8 cellular contexts compared by ENCODE assay signal in genomic region chr19:48751835-48752510, GRCh38. TPM values are rescaled to one million over a fixed set of nuclear protein-coding genes. Genes with fewer than 3 reads are reported as not detected.
DNase-seq lines count a peak whose midpoint lies in the region; ATAC-seq and TF ChIP-seq lines count a peak whose summit lies in the region.

No MANE protein-coding gene starts in this region.

- peak overlapping the region; percentile 65 for H3K27ac Mint-ChIP-seq in activated naive CD4-positive, alpha-beta T cell treated with anti-CD3 and anti-CD28 coated beads, Interleukin-2, amount 10 ng/mL, durations not matched to agents 7 days and 5 days

- H3K27me3 ChIP-seq in ascending aorta (no peaks in the 10 kb centered on the region), transverse colon (peaks cover 73% of the 10 kb centered on the region)

- peak overlapping the region; percentile 67 for H3K4me3 Mint-ChIP-seq in activated naive CD4-positive, alpha-beta T cell treated with anti-CD3 and anti-CD28 coated beads, Interleukin-2, amount 10 ng/mL, durations not matched to agents 7 days and 5 days

- H3K4me1 Mint-ChIP-seq in activated naive CD4-positive, alpha-beta T cell treated with anti-CD3 and anti-CD28 coated beads, Interleukin-2, amount 10 ng/mL, durations not matched to agents 7 days and 5 days = peaks cover 27% of the 10 kb centered on the region

- in situ Hi-C loops in transverse colon (cut with MboI; ENCODE audit: low pct_ligation_motif_present in 1 of 4, low pct_unique_long_range_greater_than_20kb in 1 of 4, low sequenced_read_pairs in 3 of 4) = no loop called here

- intact Hi-C loops in ascending aorta (cut with DNase I) (no loop called here), transverse colon (cut with DNase I; ENCODE audit: low total_unique reads) (loop anchor here (1.0 kb wide), 1 partner anchor 25 kb away; no protein-coding TSS in a partner anchor)

- WGBS in transverse colon (ENCODE audit: low coverage in 1 of 2), 2 donors = 27 to 29% methylated on average over 9 to 21 of the region's 21 CpGs

- no peak for TF ChIP-seq CTCF in ascending aorta (IDR thresholded peaks at IDR 0.05)
- TF ChIP-seq CTCF in transverse colon (IDR thresholded peaks at IDR 0.05) = no peak

- H3K4me1 ChIP-seq in ascending aorta (peaks cover 3 to 12% of the 10 kb centered on the region in 2 donors), transverse colon (peaks cover 12 to 19% (median 14%) of the 10 kb centered on the region in 4 donors)

- H3K36me3 Mint-ChIP-seq in activated naive CD4-positive, alpha-beta T cell treated with anti-CD3 and anti-CD28 coated beads, Interleukin-2, amount 10 ng/mL, durations not matched to agents 7 days and 5 days = no peaks in the 10 kb centered on the region

- TF ChIP-seq EP300 in transverse colon (IDR thresholded peaks at IDR 0.05; ENCODE audit: low read depth) = no peak

- ATAC-seq in HG03469 (IDR thresholded peaks at IDR 0.05; ENCODE audit: unreplicated experiment) = no peak
- no peak for ATAC-seq in HG02852 (IDR thresholded peaks at IDR 0.05; ENCODE audit: unreplicated experiment)

- DNase-seq in activated naive CD4-positive, alpha-beta T cell treated with anti-CD3 and anti-CD28 coated beads, Interleukin-2, amount 10 ng/mL, durations not matched to agents 7 days and 5 days = peak; percentile 48
- DNase-seq in activated naive CD4-positive, alpha-beta T cell treated with Interleukin-2 at 50 U/mL for 16 hours = no peak
- DNase-seq in ascending aorta (ENCODE audit: low spot score in 2 of 2) = no peak
- DNase-seq in left kidney (ENCODE audit: low read depth, low spot score) = peak; percentile 52
- no peak for DNase-seq in transverse colon
- DNase-seq in putamen (ENCODE audit: low spot score) = no peak

- H3K27ac ChIP-seq in ascending aorta (no peak overlapping the region), transverse colon (peak overlapping the region; percentile 4 to 50 (median 24))

- no peaks in the 10 kb centered on the region for H3K9me3 Mint-ChIP-seq in activated naive CD4-positive, alpha-beta T cell treated with anti-CD3 and anti-CD28 coated beads, Interleukin-2, amount 10 ng/mL, durations not matched to agents 7 days and 5 days

- H3K9me3 ChIP-seq in ascending aorta (no peaks in the 10 kb centered on the region), transverse colon (no peaks in the 10 kb centered on the region)

- H3K36me3 ChIP-seq in ascending aorta = no peaks in the 10 kb centered on the region
- H3K36me3 ChIP-seq in transverse colon = no peaks in the 10 kb centered on the region

- H3K27me3 Mint-ChIP-seq in activated naive CD4-positive, alpha-beta T cell treated with anti-CD3 and anti-CD28 coated beads, Interleukin-2, amount 10 ng/mL, durations not matched to agents 7 days and 5 days = peaks cover 91% of the 10 kb centered on the region

- TF ChIP-seq POLR2A in transverse colon (IDR thresholded peaks at IDR 0.05) = no peak

- H3K4me3 ChIP-seq in ascending aorta = peak overlapping the region; percentile 45 to 60
- peak overlapping the region in 3 of 4 donors; percentile 7 to 42 (median 22) for H3K4me3 ChIP-seq in transverse colon

- CTCF ChIA-PET in activated naive CD4-positive, alpha-beta T cell treated with anti-CD3 and anti-CD28 coated beads, Interleukin-2, amount 10 ng/mL, durations not matched to agents 7 days and 5 days (lab: Charles Lee) = interaction anchor here (0.7 to 1.1 kb wide), 3 partner anchors 13 to 36 kb away, joined by 3 to 4 read pairs (median 3); no protein-coding TSS in a partner anchor

RNA-seq across cellular contexts. Expression of gene FUT1, which starts 0.5 kb away (rescaled TPM):
- 3.8 TPM for total RNA-seq in ascending aorta
- under 1 TPM; 0.27 to 1.00 (median 0.58) TPM for total RNA-seq in transverse colon

RNA-seq across cellular contexts. Expression of gene FGF21, which starts 3.4 kb away (rescaled TPM):
- not detected for total RNA-seq in ascending aorta
- not detected for total RNA-seq in transverse colon

RNA-seq across cellular contexts. Expression of gene IZUMO1, which starts 5.3 kb away (rescaled TPM):
- not detected for total RNA-seq in ascending aorta
- total RNA-seq in transverse colon = not detected

RNA-seq across cellular contexts. Expression of gene RASIP1, which starts 11.6 kb away (rescaled TPM):
- total RNA-seq in ascending aorta = 85.9 TPM
- total RNA-seq in transverse colon = 10 to 100 TPM in 2 of 4 donors, 1 to 10 TPM in 2; 3.0 to 11.1 (median 7.0) TPM

RNA-seq across cellular contexts. Expression of gene MAMSTR, which starts 32.4 kb away (rescaled TPM):
- 0.32 TPM for total RNA-seq in ascending aorta
- total RNA-seq in transverse colon = 1 to 10 TPM in 2 of 4 donors, under 1 TPM in 1, not detected in 1; 0.55 to 2.2 (median 1.6) TPM

Comparison
In these comparisons a context has a peak if more than half of its experiments do, and no peak if none do; other contexts are left out.
1. DNase-seq: peak in activated naive CD4-positive, alpha-beta T cell treated with anti-CD3 and anti-CD28 coated beads, Interleukin-2, amount 10 ng/mL, durations not matched to agents 7 days and 5 days (single experiment) and left kidney (single experiment); none in activated naive CD4-positive, alpha-beta T cell treated with Interleukin-2 at 50 U/mL for 16 hours (single experiment), ascending aorta (0 of 2), transverse colon (single experiment) and putamen (single experiment).
2. H3K27ac ChIP-seq: peak in transverse colon (4 of 4); none in ascending aorta (0 of 2).